1 cellular context compared by ENCODE assay signal in the genomic region with DNA sequence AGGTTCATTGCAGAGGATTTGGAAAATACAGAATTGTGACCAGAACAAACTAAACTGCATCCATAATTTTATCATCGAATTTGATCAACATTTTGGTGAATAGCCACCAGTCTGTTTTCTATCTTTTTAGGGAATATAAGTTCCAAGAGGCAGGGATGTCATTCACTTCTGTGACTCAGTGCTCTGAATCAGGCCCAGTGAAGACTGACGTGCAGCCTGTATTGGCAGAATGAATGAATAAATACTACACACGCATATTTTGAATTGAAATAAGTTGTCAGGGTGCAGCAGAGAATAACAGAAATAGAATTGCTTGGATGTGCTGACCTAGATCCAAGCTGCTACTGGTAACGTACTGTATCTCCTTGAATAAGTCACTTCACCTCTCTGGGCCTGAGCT.
TF ChIP-seq lines count a peak whose summit lies in the region.

No MANE protein-coding gene starts in this region.

TF ChIP-seq in endothelial cell of umbilical vein, 7 proteins besides CTCF, POLR2A, EP300 and RAD21 (continued from another document):
- TF ChIP-seq JUN (IDR thresholded peaks at IDR 0.05; ENCODE audit: borderline replicate concordance, insufficient read depth, insufficient read length, low read depth): no peak
- TF ChIP-seq POLR2AphosphoS5 (IDR thresholded peaks at IDR 0.05; ENCODE audit: insufficient read depth, low read depth, low read length): no peak
TF ChIP-seq in endothelial cell of umbilical vein: peak in this region for 0.
